Comparison of ENCODE assay signal across 2 cellular contexts in genomic region chr15:76338555-76339301, GRCh38.
TF ChIP-seq lines count a peak whose summit lies in the region.

No MANE protein-coding gene starts in this region.

TF ChIP-seq in HCT116, 20 proteins besides CTCF, POLR2A, EP300 and RAD21 (continued from another document):
- TF ChIP-seq EGR1 (IDR thresholded peaks at IDR 0.05; ENCODE audit: low read depth) = no peak
- no peak for TF ChIP-seq ZNF274 (IDR thresholded peaks at IDR 0.05; ENCODE audit: low read depth, low read length)
- no peak for TF ChIP-seq SP1 (IDR thresholded peaks at IDR 0.05; ENCODE audit: low read depth)
- TF ChIP-seq ZBTB33 (IDR thresholded peaks at IDR 0.05; ENCODE audit: extremely low read depth, insufficient replicate concordance, low read length) = no peak
- no peak for TF ChIP-seq SIN3A (IDR thresholded peaks at IDR 0.05; ENCODE audit: low read depth)
- no peak for TF ChIP-seq EZH2phosphoT487 (IDR thresholded peaks at IDR 0.05; ENCODE audit: borderline replicate concordance)
- TF ChIP-seq TCF7L2 (IDR thresholded peaks at IDR 0.05; ENCODE audit: borderline replicate concordance, extremely low read depth, insufficient read depth, insufficient read length) = no peak
- TF ChIP-seq YY1 (IDR thresholded peaks at IDR 0.05; ENCODE audit: extremely low read depth, insufficient replicate concordance, low read depth, low read length) = no peak
- TF ChIP-seq SRF (IDR thresholded peaks at IDR 0.05; ENCODE audit: low read depth) = no peak
- no peak for TF ChIP-seq CEBPB (IDR thresholded peaks at IDR 0.05; ENCODE audit: low read depth)
- TF ChIP-seq POLR2AphosphoS5 (IDR thresholded peaks at IDR 0.05; ENCODE audit: low read depth, low read length) = no peak

TF ChIP-seq in neural cell, 6 proteins besides CTCF, POLR2A, EP300 and RAD21 (continued from another document):
- TF ChIP-seq REST (IDR thresholded peaks at IDR 0.05; ENCODE audit: borderline replicate concordance) (no peak), MXI1 (conservative IDR thresholded peaks at IDR 0.05; ENCODE audit: poor library complexity, severe bottlenecking) (no peak), SMC3 (conservative IDR thresholded peaks at IDR 0.05; ENCODE audit: poor library complexity) (no peak), POLR2AphosphoS5 (IDR thresholded peaks at IDR 0.05) (peak; percentile 35)
